19 cellular contexts compared by ENCODE assay signal in genomic region chr10:73406863-73407262, GRCh38. TPM values are rescaled to one million over a fixed set of nuclear protein-coding genes. Genes with fewer than 3 reads are reported as not detected.
DNase-seq lines count a peak whose midpoint lies in the region; ATAC-seq and TF ChIP-seq lines count a peak whose summit lies in the region.
"Had no signal": no experiment of that assay in that cellular context is flagged by ENCODE, and none has a peak within 500 bp of the region (broad histone marks: within the 10 kb centered on the region; RNA-seq: fewer than 3 reads in every experiment).

No MANE protein-coding gene starts in this region.

- no peak for ATAC-seq in activated naive CD8-positive, alpha-beta T cell treated with anti-CD3 and anti-CD28 coated beads, Interleukin-2, amount 50 U/mL, for 24 hours
- ATAC-seq in left lung: peak; percentile 46
- no peak for ATAC-seq in HG03354 (IDR thresholded peaks at IDR 0.05; ENCODE audit: poor library complexity, severe bottlenecking, unreplicated experiment)
- ATAC-seq in HG03159 (IDR thresholded peaks at IDR 0.05; ENCODE audit: unreplicated experiment): no peak
- ATAC-seq in HG02870 (IDR thresholded peaks at IDR 0.05; ENCODE audit: unreplicated experiment): no peak
- ATAC-seq: Panc1, Right ventricle myocardium inferior had no signal

- H3K4me1 ChIP-seq in left lung: peaks cover 0 to 40% of the 10 kb centered on the region in 2 donors

- H3K36me3 Mint-ChIP-seq in activated naive CD8-positive, alpha-beta T cell: peaks cover 12% of the 10 kb centered on the region
- peaks cover 31% of the 10 kb centered on the region for H3K36me3 Mint-ChIP-seq in activated naive CD8-positive, alpha-beta T cell treated with anti-CD3 and anti-CD28 coated beads, Interleukin-2, amount 50 U/mL, for 24 hours (ENCODE audit: low read depth)
- H3K36me3 Mint-ChIP-seq in chondrocyte (ENCODE audit: low read depth): peaks cover 10% of the 10 kb centered on the region

- H3K4me1 Mint-ChIP-seq in activated naive CD8-positive, alpha-beta T cell (ENCODE audit: low read depth): peaks cover 64% of the 10 kb centered on the region
- H3K4me1 Mint-ChIP-seq in activated naive CD8-positive, alpha-beta T cell treated with anti-CD3 and anti-CD28 coated beads, Interleukin-2, amount 50 U/mL, for 24 hours: peaks cover 67% of the 10 kb centered on the region
- H3K4me1 Mint-ChIP-seq in chondrocyte (ENCODE audit: low read depth): peaks cover 30% of the 10 kb centered on the region

- H3K27me3 ChIP-seq in left lung: no peaks in the 10 kb centered on the region

- no peaks in the 10 kb centered on the region for H3K9me3 Mint-ChIP-seq in activated naive CD8-positive, alpha-beta T cell (ENCODE audit: low read depth)
- no peaks in the 10 kb centered on the region for H3K9me3 Mint-ChIP-seq in activated naive CD8-positive, alpha-beta T cell treated with anti-CD3 and anti-CD28 coated beads, Interleukin-2, amount 50 U/mL, for 24 hours
- no peaks in the 10 kb centered on the region for H3K9me3 Mint-ChIP-seq in chondrocyte (ENCODE audit: low read depth)

- no peak overlapping the region for H3K27ac Mint-ChIP-seq in activated naive CD8-positive, alpha-beta T cell
- H3K27ac Mint-ChIP-seq in activated naive CD8-positive, alpha-beta T cell treated with anti-CD3 and anti-CD28 coated beads, Interleukin-2, amount 50 U/mL, for 24 hours: no peak overlapping the region
- peak overlapping the region; percentile 25 for H3K27ac Mint-ChIP-seq in chondrocyte (ENCODE audit: unreplicated experiment)

- H3K9me3 ChIP-seq in left lung: no peaks in the 10 kb centered on the region

- H3K27me3 Mint-ChIP-seq in activated naive CD8-positive, alpha-beta T cell: no peaks in the 10 kb centered on the region
- H3K27me3 Mint-ChIP-seq in activated naive CD8-positive, alpha-beta T cell treated with anti-CD3 and anti-CD28 coated beads, Interleukin-2, amount 50 U/mL, for 24 hours: no peaks in the 10 kb centered on the region
- no peaks in the 10 kb centered on the region for H3K27me3 Mint-ChIP-seq in chondrocyte (ENCODE audit: low read depth)

- H3K4me3 ChIP-seq in left lung: no peak overlapping the region
- H3K4me3 ChIP-seq: GM23248 had no signal

- H3K36me3 ChIP-seq in left lung: peaks cover 0 to 7% of the 10 kb centered on the region in 2 donors

- intact Hi-C loops in left lung (cut with DNase I): no loop called here

- no peak for DNase-seq in activated naive CD8-positive, alpha-beta T cell treated with anti-CD3 and anti-CD28 coated beads, Interleukin-2, amount 50 U/mL, for 24 hours
- no peak for DNase-seq in chondrocyte (ENCODE audit: low spot score)
- DNase-seq in left lung: no peak
- DNase-seq in NCI-H2171 (lab: John Stamatoyannopoulos, UW): no peak
- DNase-seq: C1 segment of cervical spinal cord, COR-L47, DMS53, GM23248, KG1, NCI-H1105, NCI-H187, NCI-H82 had no signal

- H3K27ac ChIP-seq in left lung: no peak overlapping the region
- H3K27ac ChIP-seq: GM23248, HL-60 had no signal

- no peak for TF ChIP-seq CTCF in chondrocyte (IDR thresholded peaks at IDR 0.05)
- no peak for TF ChIP-seq CTCF in left lung (IDR thresholded peaks at IDR 0.05)

- peak overlapping the region; percentile 17 for H3K4me3 Mint-ChIP-seq in activated naive CD8-positive, alpha-beta T cell
- H3K4me3 Mint-ChIP-seq in activated naive CD8-positive, alpha-beta T cell treated with anti-CD3 and anti-CD28 coated beads, Interleukin-2, amount 50 U/mL, for 24 hours: no peak overlapping the region
- H3K4me3 Mint-ChIP-seq in chondrocyte (ENCODE audit: unreplicated experiment): no peak overlapping the region

RNA-seq across cellular contexts. Expression of gene ANXA7, which starts 7.0 kb away (rescaled TPM):
- total RNA-seq in chondrocyte (93.5 to 102 TPM (median 94.7 TPM) in 3 replicates), left lung (100 to 1,000 TPM in 1 of 2 donors, 10 to 100 TPM in 1; 99.4 to 118 TPM)

RNA-seq across cellular contexts. Expression of gene MSS51, which starts 26.5 kb away (rescaled TPM):
- total RNA-seq in chondrocyte: 1.4 to 3.4 TPM (median 2.1 TPM) in 3 replicates
- 1 to 10 TPM; 1.3 to 2.7 TPM for total RNA-seq in left lung

RNA-seq across cellular contexts. Expression of gene CFAP70, which starts 48.2 kb away (rescaled TPM):
- total RNA-seq in chondrocyte: 0.42 to 1.4 TPM (median 0.59 TPM) in 3 replicates
- 1 to 10 TPM in 1 of 2 donors, under 1 TPM in 1; 0.87 to 3.2 TPM for total RNA-seq in left lung
